1 cellular context compared by ENCODE assay signal in genomic region chr3:19934098-19934566, GRCh38.
TF ChIP-seq lines count a peak whose summit lies in the region.

Gene EFHB, minus strand, starts transcription at chr3:19934217. Its CDS starts 199 bp downstream, at chr3:19934018.

TF ChIP-seq in HEK293, 187 proteins besides CTCF, POLR2A, EP300 and RAD21 (continued from another document):
- TF ChIP-seq ZNF362 (tag by site-specific recombination; IDR thresholded peaks at IDR 0.05), result no peak
- no peak for TF ChIP-seq ZNF585B (tag by site-specific recombination; IDR thresholded peaks at IDR 0.05)
- TF ChIP-seq HOXA7 (CRISPR knock-in tag; IDR thresholded peaks at IDR 0.05; ENCODE audit: borderline replicate concordance), result no peak
- TF ChIP-seq KLF9 (tag by site-specific recombination; IDR thresholded peaks at IDR 0.05; ENCODE audit: low read depth), result no peak
- TF ChIP-seq ZNF302 (tag by site-specific recombination; IDR thresholded peaks at IDR 0.05; ENCODE audit: low read depth), result no peak
- TF ChIP-seq ZSCAN18 (tag by site-specific recombination; IDR thresholded peaks at IDR 0.05), result no peak
- TF ChIP-seq ZNF354C (tag by site-specific recombination; IDR thresholded peaks at IDR 0.05; ENCODE audit: borderline replicate concordance, low read depth), result no peak
- no peak for TF ChIP-seq PRDM2 (tag by site-specific recombination; IDR thresholded peaks at IDR 0.05; ENCODE audit: borderline replicate concordance)
- TF ChIP-seq ZSCAN4 (tag by site-specific recombination; IDR thresholded peaks at IDR 0.05), result no peak
- peak; percentile 94 for TF ChIP-seq PRDM1 (tag by site-specific recombination; IDR thresholded peaks at IDR 0.05)
- no peak for TF ChIP-seq ZNF155 (tag by site-specific recombination; IDR thresholded peaks at IDR 0.05)
- no peak for TF ChIP-seq AEBP2 (tag by site-specific recombination; IDR thresholded peaks at IDR 0.05; ENCODE audit: borderline replicate concordance)
- 0 out of 2 replicates have a peak, but pooled peaks have one; percentile 66 for TF ChIP-seq ZNF169 (tag by site-specific recombination; IDR thresholded peaks at IDR 0.05)
- TF ChIP-seq YY1 (tag by site-specific recombination; IDR thresholded peaks at IDR 0.05), result no peak
- peak; percentile 48; the same call in 1 of the 2 replicates for TF ChIP-seq SP3 (tag by site-specific recombination; IDR thresholded peaks at IDR 0.05)
- peak; percentile 83 for TF ChIP-seq ZNF366 (tag by site-specific recombination; conservative IDR thresholded peaks at IDR 0.05)
- no peak for TF ChIP-seq KLF10 (tag by site-specific recombination; IDR thresholded peaks at IDR 0.05)
- no peak for TF ChIP-seq WT1 (tag by site-specific recombination; IDR thresholded peaks at IDR 0.05)
- TF ChIP-seq REST (tag by site-specific recombination; IDR thresholded peaks at IDR 0.05), result peak; percentile 79; the same call in 1 of the 2 replicates
- TF ChIP-seq ZNF571 (tag by site-specific recombination; IDR thresholded peaks at IDR 0.05), result no peak
- TF ChIP-seq ZNF398 (tag by site-specific recombination; IDR thresholded peaks at IDR 0.05), result peak; percentile 79
- no peak for TF ChIP-seq ZNF23 (tag by site-specific recombination; IDR thresholded peaks at IDR 0.05; ENCODE audit: borderline replicate concordance)
- no peak for TF ChIP-seq ZNF704 (tag by site-specific recombination; IDR thresholded peaks at IDR 0.05)
- TF ChIP-seq ZNF146 (tag by site-specific recombination; IDR thresholded peaks at IDR 0.05), result no peak
- TF ChIP-seq ZBTB6 (tag by site-specific recombination; IDR thresholded peaks at IDR 0.05), result no peak
- TF ChIP-seq BCL6B (tag by site-specific recombination; IDR thresholded peaks at IDR 0.05), result no peak
